In the genomic region with DNA sequence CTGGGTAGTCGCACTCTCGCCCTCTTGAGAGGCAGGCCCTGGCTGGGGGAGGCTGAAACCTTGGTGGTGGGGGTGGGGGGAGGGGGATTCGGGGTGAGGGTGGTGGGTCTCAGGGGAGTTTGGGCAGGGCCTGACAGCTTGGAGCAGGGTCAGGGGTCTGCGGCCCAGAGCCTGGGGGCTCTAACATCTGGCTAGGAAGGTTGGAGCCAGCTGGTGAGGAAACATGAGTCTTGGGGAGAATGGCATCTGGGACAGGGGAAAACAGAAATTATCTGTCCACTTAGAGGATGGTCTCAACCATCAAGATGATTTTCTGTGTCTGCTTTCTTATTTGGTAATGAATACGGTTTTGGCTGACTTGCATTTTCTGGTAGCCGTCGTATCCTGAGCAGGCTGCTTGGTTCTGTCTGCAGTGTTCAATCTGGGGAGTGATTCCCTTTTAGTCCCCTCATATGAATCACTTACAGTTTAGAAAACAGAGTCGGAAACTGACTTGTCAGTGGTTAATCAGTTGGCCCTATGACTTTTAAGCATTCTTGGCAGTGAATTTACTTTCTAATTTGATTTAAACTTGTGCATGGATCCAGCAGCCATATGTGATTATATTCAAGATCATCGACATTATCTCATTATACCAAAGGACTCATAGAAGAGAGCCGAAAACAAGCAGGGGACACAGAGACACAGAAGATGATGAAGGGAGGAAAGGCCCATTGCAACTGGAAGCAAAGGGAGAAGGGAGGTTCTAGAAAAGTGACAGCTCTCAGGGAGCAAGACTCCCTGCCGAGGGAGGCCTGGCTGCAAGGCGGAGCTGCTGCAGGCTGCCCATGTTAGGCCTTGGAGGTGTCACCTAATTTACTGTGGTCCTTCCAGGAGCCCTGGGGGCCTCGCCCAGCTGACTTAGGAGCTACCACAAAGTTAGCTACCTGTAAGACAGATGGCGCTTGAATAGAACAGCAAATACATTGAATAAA, we compare ENCODE assay signal across 13 cellular contexts.
DNase-seq lines count a peak whose midpoint lies in the region; ATAC-seq and TF ChIP-seq lines count a peak whose summit lies in the region.
"Had no signal": no experiment of that assay in that cellular context is flagged by ENCODE, and none has a peak within 500 bp of the region (broad histone marks: within the 10 kb centered on the region; RNA-seq: fewer than 3 reads in every experiment).

No MANE protein-coding gene starts in this region.

- H3K9me2 ChIP-seq in GM23338 (ENCODE audit: insufficient read depth): peaks cover 5% of the 10 kb centered on the region; the same call in 1 of the 2 replicates

- H3K4me3 ChIP-seq in BLaER1: no peak overlapping the region
- H3K4me3 ChIP-seq in GM23338: no peak overlapping the region
- H3K4me3 ChIP-seq: psoas muscle, suprapubic skin had no signal

- no peak for ATAC-seq in GM23338
- ATAC-seq in natural killer cell treated with Interleukin-12 subunit alpha and Interleukin-12 subunit beta and Interleukin-15 and Interleukin-18, amount 100 ng/mL, for 72 hours: no peak
- ATAC-seq: psoas muscle had no signal

- peaks cover 38% of the 10 kb centered on the region for H3F3A ChIP-seq in GM23338 (replicated peaks; ENCODE audit: low read depth)

- H3K9ac ChIP-seq in BLaER1: no peak overlapping the region

- H3K4me2 ChIP-seq in BLaER1: peak overlapping the region; percentile 24
- H3K4me2 ChIP-seq in GM23338: no peak overlapping the region

- H3K9me3 ChIP-seq in BLaER1: peaks cover 10% of the 10 kb centered on the region
- H3K9me3 ChIP-seq: psoas muscle, suprapubic skin had no signal

- DNase-seq in GM23338 (ENCODE audit: low spot score): no peak
- DNase-seq in GM19240 (ENCODE audit: insufficient read length, low spot score): no peak
- no peak for DNase-seq in natural killer cell treated with Interleukin-12 subunit alpha and Interleukin-12 subunit beta and Interleukin-15 and Interleukin-18, amount 100 ng/mL, for 72 hours (ENCODE audit: low spot score)
- DNase-seq in NCI-H187 (lab: John Stamatoyannopoulos, UW): no peak
- DNase-seq: activated naive CD4-positive, alpha-beta T cell treated with anti-CD3 and anti-CD28 coated beads, Interleukin-2, amount 10 ng/mL, durations not matched to agents 7 days and 5 days; GF-D8; MV-4-11 had no signal

- H3K4me3 Mint-ChIP-seq in GM23338 (no peak overlapping the region), brain (no peak overlapping the region), nephron (no peak overlapping the region)
- H3K4me3 Mint-ChIP-seq in natural killer cell treated with Interleukin-12 subunit alpha and Interleukin-12 subunit beta and Interleukin-15 and Interleukin-18, amount 100 ng/mL, for 72 hours: no peak overlapping the region
- H3K4me3 Mint-ChIP-seq: activated naive CD4-positive, alpha-beta T cell treated with anti-CD3 and anti-CD28 coated beads, Interleukin-2, amount 10 ng/mL, durations not matched to agents 7 days and 5 days had no signal

- H3K4me1 Mint-ChIP-seq in GM23338: peaks cover 68% of the 10 kb centered on the region
- peaks cover 44% of the 10 kb centered on the region for H3K4me1 Mint-ChIP-seq in brain
- H3K4me1 Mint-ChIP-seq in nephron: peaks cover 29% of the 10 kb centered on the region
- peaks cover 6 to 16% of the 10 kb centered on the region in 2 donors for H3K4me1 Mint-ChIP-seq in natural killer cell treated with Interleukin-12 subunit alpha and Interleukin-12 subunit beta and Interleukin-15 and Interleukin-18, amount 100 ng/mL, for 72 hours (ENCODE audit: low read depth in 2 of 2)
- H3K4me1 Mint-ChIP-seq: activated naive CD4-positive, alpha-beta T cell treated with anti-CD3 and anti-CD28 coated beads, Interleukin-2, amount 10 ng/mL, durations not matched to agents 7 days and 5 days had no signal

- H2AFZ ChIP-seq in GM23338: no peak overlapping the region

- no peaks in the 10 kb centered on the region for H3K79me2 ChIP-seq in GM23338 (replicated peaks; ENCODE audit: insufficient read depth)

- H3K9me3 Mint-ChIP-seq in GM23338 (peaks cover 3% of the 10 kb centered on the region; the same call in 2 of the 3 replicates), brain (peaks cover 0 to 16% (median 8%) of the 10 kb centered on the region in 5 experiments), nephron (no peaks in the 10 kb centered on the region)
- no peaks in the 10 kb centered on the region for H3K9me3 Mint-ChIP-seq in natural killer cell treated with Interleukin-12 subunit alpha and Interleukin-12 subunit beta and Interleukin-15 and Interleukin-18, amount 100 ng/mL, for 72 hours
- H3K9me3 Mint-ChIP-seq: activated naive CD4-positive, alpha-beta T cell treated with anti-CD3 and anti-CD28 coated beads, Interleukin-2, amount 10 ng/mL, durations not matched to agents 7 days and 5 days had no signal

- H3K4me1 ChIP-seq in BLaER1 (peaks cover 59% of the 10 kb centered on the region), GM23338 (ENCODE audit: insufficient read depth) (peaks cover 52% of the 10 kb centered on the region)

- TF ChIP-seq CTCF in GM23338 (conservative IDR thresholded peaks at IDR 0.05; ENCODE audit: low read depth in 2 of 2): no peak
- TF ChIP-seq CTCF in brain (conservative IDR thresholded peaks at IDR 0.05): no peak
- TF ChIP-seq CTCF in nephron (IDR thresholded peaks at IDR 0.05; ENCODE audit: unreplicated experiment in 3 of 3): no peak

- H3K27ac Mint-ChIP-seq in GM23338 (peak overlapping the region; percentile 88), brain (peak overlapping the region; percentile 21 to 83 (median 55)), nephron (peak overlapping the region in 2 of 3 experiments; percentile 5 to 12)
- H3K27ac Mint-ChIP-seq in natural killer cell treated with Interleukin-12 subunit alpha and Interleukin-12 subunit beta and Interleukin-15 and Interleukin-18, amount 100 ng/mL, for 72 hours: no peak overlapping the region
- H3K27ac Mint-ChIP-seq: activated naive CD4-positive, alpha-beta T cell treated with anti-CD3 and anti-CD28 coated beads, Interleukin-2, amount 10 ng/mL, durations not matched to agents 7 days and 5 days had no signal

- H3K36me3 Mint-ChIP-seq in GM23338 (ENCODE audit: low read depth): peaks cover 19% of the 10 kb centered on the region
- peaks cover 48% of the 10 kb centered on the region for H3K36me3 Mint-ChIP-seq in brain
- peaks cover 39% of the 10 kb centered on the region for H3K36me3 Mint-ChIP-seq in nephron (ENCODE audit: low read depth)
- no peaks in the 10 kb centered on the region for H3K36me3 Mint-ChIP-seq in natural killer cell treated with Interleukin-12 subunit alpha and Interleukin-12 subunit beta and Interleukin-15 and Interleukin-18, amount 100 ng/mL, for 72 hours

- H4K20me1 ChIP-seq in BLaER1 (no peaks in the 10 kb centered on the region), GM23338 (replicated peaks; ENCODE audit: insufficient read depth) (no peaks in the 10 kb centered on the region)

- H3K27me3 ChIP-seq in BLaER1 (no peaks in the 10 kb centered on the region), GM23338 (ENCODE audit: insufficient read depth) (no peaks in the 10 kb centered on the region)
- H3K27me3 ChIP-seq: suprapubic skin had no signal

- H3K27ac ChIP-seq in BLaER1 (peak overlapping the region; percentile 46; the same call in 1 of the 2 replicates), GM23338 (ENCODE audit: low read depth) (peak overlapping the region; percentile 96; the same call in 1 of the 2 replicates)
- H3K27ac ChIP-seq: epithelial cell of prostate, psoas muscle, suprapubic skin had no signal

- H3K27me3 Mint-ChIP-seq in GM23338 (ENCODE audit: insufficient read depth, low read depth, poor library complexity) (peaks cover 10% of the 10 kb centered on the region), brain (peaks cover 11% of the 10 kb centered on the region), nephron (ENCODE audit: low read depth) (no peaks in the 10 kb centered on the region)
- no peaks in the 10 kb centered on the region for H3K27me3 Mint-ChIP-seq in natural killer cell treated with Interleukin-12 subunit alpha and Interleukin-12 subunit beta and Interleukin-15 and Interleukin-18, amount 100 ng/mL, for 72 hours
- H3K27me3 Mint-ChIP-seq: activated naive CD4-positive, alpha-beta T cell treated with anti-CD3 and anti-CD28 coated beads, Interleukin-2, amount 10 ng/mL, durations not matched to agents 7 days and 5 days had no signal

- peaks cover 18% of the 10 kb centered on the region for H3K36me3 ChIP-seq in BLaER1
- H3K36me3 ChIP-seq in GM23338 (ENCODE audit: insufficient read depth): no peaks in the 10 kb centered on the region

Comparison
In these comparisons a context has a peak if more than half of its experiments do, and no peak if none do; other contexts are left out.
1. H3K27ac Mint-ChIP-seq: peak in GM23338 (single experiment), brain (5 of 5) and nephron (2 of 3); none in natural killer cell treated with Interleukin-12 subunit alpha and Interleukin-12 subunit beta and Interleukin-15 and Interleukin-18, amount 100 ng/mL, for 72 hours (0 of 2).